Comparison of ENCODE assay signal across 8 cellular contexts in genomic region chr5:132011561-132012384, GRCh38. TPM values are rescaled to one million over a fixed set of nuclear protein-coding genes. Genes with fewer than 3 reads are reported as not detected.
DNase-seq lines count a peak whose midpoint lies in the region; ATAC-seq and TF ChIP-seq lines count a peak whose summit lies in the region.

ACSL6 (minus strand) TSS chr5:132011658; CDS start chr5:132011553, 105 bp downstream.

- in situ Hi-C loops in ACHN (cut with HindIII; ENCODE audit: low pct_ligation_motif_present, low pct_unique_long_range_greater_than_20kb, low sequenced_read_pairs), result no loop called here

- ATAC-seq in naive thymus-derived CD8-positive, alpha-beta T cell, result peak; percentile 71 to 82

- TF ChIP-seq CTCF in esophagus squamous epithelium (IDR thresholded peaks at IDR 0.05) (no peak), uterus (IDR thresholded peaks at IDR 0.05) (no peak)

- peak within 1 kb of the TSS; percentile 60 for H3K4me3 ChIP-seq in HUES6 (ENCODE audit: low read depth, low read length)
- peak within 1 kb of the TSS; percentile 43 to 77 (median 55) for H3K4me3 ChIP-seq in esophagus squamous epithelium
- peak within 1 kb of the TSS; percentile 9 to 34 for H3K4me3 ChIP-seq in uterus

- H3K36me3 ChIP-seq in HUES6 (ENCODE audit: control insufficient read depth, insufficient read depth, low read length) (no peaks in the 10 kb centered on the region), esophagus squamous epithelium (no peaks in the 10 kb centered on the region), uterus (no peaks in the 10 kb centered on the region)

- no peaks in the 10 kb centered on the region for H3K9me3 ChIP-seq in HUES6 (ENCODE audit: control insufficient read depth, insufficient read depth, low read depth, low read length)
- no peaks in the 10 kb centered on the region for H3K9me3 ChIP-seq in esophagus squamous epithelium
- no peaks in the 10 kb centered on the region for H3K9me3 ChIP-seq in uterus

- peaks cover 4 to 30% (median 21%) of the 10 kb centered on the region in 5 donors for H3K27me3 Mint-ChIP-seq in naive thymus-derived CD8-positive, alpha-beta T cell

- TF ChIP-seq POLR2A in esophagus squamous epithelium (IDR thresholded peaks at IDR 0.05) (no peak), uterus (IDR thresholded peaks at IDR 0.05) (no peak)

- peak within 1 kb of the TSS; percentile 74 to 89 (median 80) for H3K4me3 Mint-ChIP-seq in naive thymus-derived CD8-positive, alpha-beta T cell

- DNase-seq in ACHN (peak; percentile 8), esophagus squamous epithelium (lab: John Stamatoyannopoulos, UW) (no peak), uterus (peak in 1 of 2 donors; percentile 8), SK-N-DZ (ENCODE audit: low spot score) (no peak), cortex of kidney (lab: John Stamatoyannopoulos, UW) (no peak)
- peak; percentile 47 to 53 for DNase-seq in activated T-cell treated with anti-CD3 and anti-CD28 coated beads, Interleukin-2, amount 50 U/mL, for 48 hours
- DNase-seq in naive thymus-derived CD8-positive, alpha-beta T cell, result peak in 9 of 10 donors; percentile 10 to 58 (median 39)

- H3K36me3 Mint-ChIP-seq in naive thymus-derived CD8-positive, alpha-beta T cell, result no peaks in the 10 kb centered on the region

- H3K27ac ChIP-seq in HUES6 (ENCODE audit: low read depth, low read length) (no peak within 1 kb of the TSS), esophagus squamous epithelium (no peak within 1 kb of the TSS), uterus (no peak within 1 kb of the TSS)

- peak within 1 kb of the TSS in 4 of 10 donors; percentile 23 to 90 (median 36) for H3K27ac Mint-ChIP-seq in naive thymus-derived CD8-positive, alpha-beta T cell

- peaks cover 50% of the 10 kb centered on the region for H3K27me3 ChIP-seq in HUES6 (ENCODE audit: control insufficient read depth, insufficient read depth, low read length)
- H3K27me3 ChIP-seq in esophagus squamous epithelium, result peaks cover 0 to 32% (median 0%) of the 10 kb centered on the region in 4 donors
- H3K27me3 ChIP-seq in uterus, result no peaks in the 10 kb centered on the region

- H3K9ac ChIP-seq in HUES6 (ENCODE audit: low read length), result no peak within 1 kb of the TSS

- H3K9me3 Mint-ChIP-seq in naive thymus-derived CD8-positive, alpha-beta T cell, result no peaks in the 10 kb centered on the region

- peaks cover 11% of the 10 kb centered on the region; the same call in 1 of the 2 replicates for H3K4me1 ChIP-seq in HUES6 (ENCODE audit: control insufficient read depth, insufficient read depth, low read length)
- peaks cover 13 to 39% (median 14%) of the 10 kb centered on the region in 3 donors for H3K4me1 ChIP-seq in esophagus squamous epithelium
- H3K4me1 ChIP-seq in uterus, result peaks cover 0 to 11% of the 10 kb centered on the region in 2 donors

- POLR2A ChIA-PET in naive thymus-derived CD8-positive, alpha-beta T cell (lab: Charles Lee), result interaction anchor here (0.8 kb wide), 1 partner anchor 10 kb away, joined by 4 read pairs; no protein-coding TSS in a partner anchor

- intact Hi-C loops in esophagus squamous epithelium (cut with DNase I), result no loop called here
- intact Hi-C loops in uterus (cut with DNase I; ENCODE audit: low total_unique reads), result no loop called here

- 0% methylated on average over 17 of the region's 72 CpGs; no CpG with 5 or more reads in 1 of the 2 donors for WGBS in esophagus squamous epithelium, 2 donors

- H3K4me1 Mint-ChIP-seq in naive thymus-derived CD8-positive, alpha-beta T cell, result peaks cover 16 to 38% (median 29%) of the 10 kb centered on the region in 4 donors

RNA-seq across cellular contexts. Expression of gene ACSL6, which starts in this region (rescaled TPM):
- 1 to 10 TPM in 3 of 4 donors, under 1 TPM in 1; 0.04 to 3.2 (median 1.1) TPM for total RNA-seq in esophagus squamous epithelium
- 10 to 100 TPM; 40.0 to 41.8 TPM for total RNA-seq in naive thymus-derived CD8-positive, alpha-beta T cell
- 10 to 100 TPM; 11.4 to 16.5 (median 14.0) TPM for polyA plus RNA-seq in naive thymus-derived CD8-positive, alpha-beta T cell
- 1 to 10 TPM in 1 of 4 donors, under 1 TPM in 1, not detected in 2; 0.18 to 1.3 TPM for total RNA-seq in uterus
- polyA plus RNA-seq in SK-N-DZ (2014; cell fraction: cytosol; rRNA removed), result 0.28 and 0.47 TPM in 2 replicates
- polyA plus RNA-seq in SK-N-DZ (2014; cell fraction: nucleus; rRNA removed), result 0.83 and 1.0 TPM in 2 replicates

Comparison
In these comparisons a context has a peak if more than half of its experiments do, and no peak if none do; other contexts are left out.
1. RNA of gene ACSL6 (total RNA-seq): 40.0 to 41.8 TPM in naive thymus-derived CD8-positive, alpha-beta T cell; 0.04 to 3.2 TPM in esophagus squamous epithelium and 0.18 to 1.3 TPM in uterus; every median in the first group is over 4 times any median in the second.
2. DNase-seq: peak in ACHN (single experiment), activated T-cell treated with anti-CD3 and anti-CD28 coated beads, Interleukin-2, amount 50 U/mL, for 48 hours (2 of 2) and naive thymus-derived CD8-positive, alpha-beta T cell (9 of 10); none in esophagus squamous epithelium (single experiment), SK-N-DZ (single experiment) and cortex of kidney (single experiment).
3. Peak in every context shown above with its lines, with median percentiles within 50 percentile points of each other: H3K4me3 ChIP-seq.